Comparison of ENCODE assay signal across 28 cellular contexts in genomic region chr22:19404676-19405075, GRCh38. TPM values are rescaled to one million over a fixed set of nuclear protein-coding genes. Genes with fewer than 3 reads are reported as not detected.
A peak's percentile ranks its signal among the peaks of the same experiment; 100 is the strongest.
DNase-seq lines count a peak whose midpoint lies in the region; ATAC-seq, FAIRE-seq and TF ChIP-seq lines count a peak whose summit lies in the region.
"Had no signal": no experiment of that assay in that cellular context is flagged by ENCODE, and none has a peak within 500 bp of the region (broad histone marks: within the 10 kb centered on the region; RNA-seq: fewer than 3 reads in every experiment).

No MANE protein-coding gene starts in this region.

- H3K36me3 ChIP-seq in mammary epithelial cell (ENCODE audit: insufficient read depth, low read length): peaks cover 23% of the 10 kb centered on the region
- H3K36me3 ChIP-seq in bronchial epithelial cell (ENCODE audit: control insufficient read depth, insufficient read depth, low read length): peaks cover 17% of the 10 kb centered on the region
- H3K36me3 ChIP-seq in CD4-positive, alpha-beta memory T cell (ENCODE audit: insufficient read depth, low read length): peaks cover 47% of the 10 kb centered on the region

- H3K9me3 Mint-ChIP-seq in MCF 10A (ENCODE audit: unreplicated experiment): no peaks in the 10 kb centered on the region
- H3K9me3 Mint-ChIP-seq in natural killer cell treated with Interleukin-12 subunit alpha and Interleukin-12 subunit beta and Interleukin-15 and Interleukin-18, amount 100 ng/mL, for 72 hours: no peaks in the 10 kb centered on the region
- H3K9me3 Mint-ChIP-seq in CD4-positive, alpha-beta memory T cell: peaks cover 0 to 1% (median 0%) of the 10 kb centered on the region in 8 donors
- H3K9me3 Mint-ChIP-seq: CD8-positive, alpha-beta T cell; HFFc6 had no signal

- no peak for ATAC-seq in natural killer cell treated with Interleukin-12 subunit alpha and Interleukin-12 subunit beta and Interleukin-15 and Interleukin-18, amount 100 ng/mL, for 72 hours
- ATAC-seq in GM21360 (IDR thresholded peaks at IDR 0.05; ENCODE audit: unreplicated experiment): no peak
- ATAC-seq: CD8-positive, alpha-beta T cell; Right ventricle myocardium inferior had no signal

- H3K4me2 ChIP-seq in mammary epithelial cell (ENCODE audit: insufficient read depth, low read depth, low read length): no peak overlapping the region
- H3K4me2 ChIP-seq: PC-9 had no signal

- H3K4me1 ChIP-seq in mammary epithelial cell (ENCODE audit: insufficient read depth, low read length): no peaks in the 10 kb centered on the region
- H3K4me1 ChIP-seq in CD4-positive, alpha-beta memory T cell (ENCODE audit: insufficient read depth, low read length): no peaks in the 10 kb centered on the region
- H3K4me1 ChIP-seq: Caco-2, HAP-1, SJCRH30 had no signal

- POLR2A ChIA-PET in MCF 10A (lab: Yijun Ruan, JAX): interaction anchor here (1.4 kb wide), 1 partner anchor 225 kb away, joined by 4 read pairs; no protein-coding TSS in a partner anchor
- POLR2A ChIA-PET in CD4-positive, alpha-beta memory T cell (lab: Charles Lee; ENCODE audit: partially characterized antibody): interaction anchor here (0.8 to 0.9 kb wide), 2 partner anchors 27 to 29 kb away, joined by 3 read pairs; partner anchors contain the start of gene HIRA

- in situ Hi-C loops in mammary epithelial cell (cut with MboI; ENCODE audit: low sequenced_read_pairs in 2 of 2): no loop called here

- H3K27ac Mint-ChIP-seq in MCF 10A (ENCODE audit: low read depth, unreplicated experiment): peak overlapping the region; percentile 74
- H3K27ac Mint-ChIP-seq in natural killer cell treated with Interleukin-12 subunit alpha and Interleukin-12 subunit beta and Interleukin-15 and Interleukin-18, amount 100 ng/mL, for 72 hours: peak overlapping the region; percentile 12 to 22
- H3K27ac Mint-ChIP-seq in CD4-positive, alpha-beta memory T cell: peak overlapping the region in 2 of 7 donors; percentile 44 to 50
- H3K27ac Mint-ChIP-seq: CD8-positive, alpha-beta T cell; HFFc6 had no signal

- H3K4me1 Mint-ChIP-seq in MCF 10A (ENCODE audit: insufficient read depth, unreplicated experiment): no peaks in the 10 kb centered on the region
- H3K4me1 Mint-ChIP-seq in natural killer cell treated with Interleukin-12 subunit alpha and Interleukin-12 subunit beta and Interleukin-15 and Interleukin-18, amount 100 ng/mL, for 72 hours (ENCODE audit: low read depth in 2 of 2): peaks cover 11 to 19% of the 10 kb centered on the region in 2 donors
- H3K4me1 Mint-ChIP-seq in CD4-positive, alpha-beta memory T cell: peaks cover 0 to 2% (median under 1%) of the 10 kb centered on the region in 4 donors

- no peak overlapping the region for H3K4me3 Mint-ChIP-seq in MCF 10A (ENCODE audit: unreplicated experiment)
- no peak overlapping the region for H3K4me3 Mint-ChIP-seq in natural killer cell treated with Interleukin-12 subunit alpha and Interleukin-12 subunit beta and Interleukin-15 and Interleukin-18, amount 100 ng/mL, for 72 hours
- H3K4me3 Mint-ChIP-seq in CD4-positive, alpha-beta memory T cell: no peak overlapping the region
- H3K4me3 Mint-ChIP-seq: CD8-positive, alpha-beta T cell; HFFc6 had no signal

- peak; percentile 86 for FAIRE-seq in bronchial epithelial cell (lab: Jason Lieb, UNC)
- FAIRE-seq: G401.6, HTR-8/SVneo had no signal

- H3K27ac ChIP-seq in mammary epithelial cell (ENCODE audit: insufficient read depth, low read depth, low read length): no peak overlapping the region
- H3K27ac ChIP-seq in CD4-positive, alpha-beta memory T cell (ENCODE audit: low read depth, low read length): no peak overlapping the region
- H3K27ac ChIP-seq: PC-9, SJCRH30 had no signal

- DNase-seq in MCF 10A (ENCODE audit: unreplicated experiment): no peak
- no peak for DNase-seq in mammary epithelial cell
- DNase-seq in bronchial epithelial cell (ENCODE audit: low read depth): no peak
- DNase-seq in natural killer cell treated with Interleukin-12 subunit alpha and Interleukin-12 subunit beta and Interleukin-15 and Interleukin-18, amount 100 ng/mL, for 72 hours (ENCODE audit: low spot score): no peak
- no peak for DNase-seq in CD4-positive, alpha-beta memory T cell
- no peak for DNase-seq in NCI-H2107 treated with DMSO at 0.1 percent for 48 hours (lab: John Stamatoyannopoulos, UW; ENCODE audit: unreplicated experiment)
- DNase-seq: C1 segment of cervical spinal cord; Caco-2; CD8-positive, alpha-beta T cell; GOT3; HFFc6; KBM-7; MG63; NCI-H1105 treated with DMSO at 0.1 percent for 48 hours; NCI-H146; NCI-H1930; NCI-H2107; NCI-H446 treated with DMSO at 0.1 percent for 48 hours; NCI-H526; NCI-H82; NK-92 treated with Interleukin-12 subunit alpha and Interleukin-12 subunit beta, amount 100 ng/mL, for 24 hours; PC-9; SJCRH30 had no signal

- CTCF ChIA-PET in MCF 10A (lab: Yijun Ruan, JAX): interaction anchor here (0.6 kb wide), 1 partner anchor 549 kb away, joined by 4 read pairs; no protein-coding TSS in a partner anchor
- CTCF ChIA-PET in mammary epithelial cell (lab: Charles Lee; ENCODE audit: low non-redundant PET): no interaction called here
- CTCF ChIA-PET in CD4-positive, alpha-beta memory T cell (lab: Charles Lee; ENCODE audit: partially characterized antibody): interaction anchor here (1.4 kb wide), 1 partner anchor 9 kb away, joined by 3 read pairs; no protein-coding TSS in a partner anchor

- H3K36me3 Mint-ChIP-seq in MCF 10A (ENCODE audit: insufficient read depth, unreplicated experiment): peaks cover 65% of the 10 kb centered on the region
- peaks cover 24% of the 10 kb centered on the region for H3K36me3 Mint-ChIP-seq in natural killer cell treated with Interleukin-12 subunit alpha and Interleukin-12 subunit beta and Interleukin-15 and Interleukin-18, amount 100 ng/mL, for 72 hours
- peaks cover 68 to 77% of the 10 kb centered on the region in 2 donors for H3K36me3 Mint-ChIP-seq in CD4-positive, alpha-beta memory T cell

- dilution Hi-C loops in mammary epithelial cell (cut with HindIII; ENCODE audit: low sequenced_read_pairs): no loop called here

- H2AFZ ChIP-seq in mammary epithelial cell (ENCODE audit: low read depth, low read length): no peak overlapping the region
- H2AFZ ChIP-seq: PC-9 had no signal

- 78% methylated on average over 3 of the region's 3 CpGs for WGBS in mammary epithelial cell (ENCODE audit: low coverage, missing lambda C conversion rate)

- no peaks in the 10 kb centered on the region for H4K20me1 ChIP-seq in mammary epithelial cell (ENCODE audit: insufficient read depth, low read length)

- intact Hi-C loops in MCF 10A (cut with micrococcal nuclease) (no loop called here), mammary epithelial cell (cut with micrococcal nuclease) (no loop called here)
- intact Hi-C loops in CD4-positive, alpha-beta memory T cell (cut with micrococcal nuclease): no loop called here

- no peak overlapping the region for H3K9ac ChIP-seq in mammary epithelial cell (ENCODE audit: insufficient read depth, low read length)

- H3K9me3 ChIP-seq in mammary epithelial cell (replicated peaks; ENCODE audit: insufficient read depth, low read length): no peaks in the 10 kb centered on the region
- H3K9me3 ChIP-seq in CD4-positive, alpha-beta memory T cell (ENCODE audit: control insufficient read depth in 1 of 2, low read length in 2 of 2): no peaks in the 10 kb centered on the region
- H3K9me3 ChIP-seq: Caco-2, HAP-1, MG63, SJCRH30 had no signal

- H3K79me2 ChIP-seq in mammary epithelial cell (ENCODE audit: insufficient read depth, low read length): peaks cover 1% of the 10 kb centered on the region

- H3K4me3 ChIP-seq in mammary epithelial cell (replicated peaks in 1 of 3; ENCODE audit: insufficient read depth in 1 of 3, low read depth in 2 of 3, low read length in 3 of 3) (no peak overlapping the region), bronchial epithelial cell (ENCODE audit: low read depth, low read length) (no peak overlapping the region)
- H3K4me3 ChIP-seq in CD4-positive, alpha-beta memory T cell (ENCODE audit: low read length in 2 of 2): no peak overlapping the region
- H3K4me3 ChIP-seq: HAP-1, MG63, PC-9, SJCRH30 had no signal

- no peak for TF ChIP-seq CTCF in MCF 10A (IDR thresholded peaks at IDR 0.05; ENCODE audit: unreplicated experiment)
- TF ChIP-seq CTCF in mammary epithelial cell (conservative IDR thresholded peaks at IDR 0.05 in 1 of 2, IDR thresholded peaks at IDR 0.05 in 1 of 2; ENCODE audit: extremely low read depth in 1 of 2, insufficient read depth in 1 of 2, low read depth in 1 of 2, low read length in 2 of 2): no peak
- TF ChIP-seq CTCF in bronchial epithelial cell (IDR thresholded peaks at IDR 0.05; ENCODE audit: insufficient read depth, low read length, severe bottlenecking): no peak

- BruUV-seq in MCF 10A (replicated peaks; lab: Mats Ljungman, UMichigan) (no TSS peak), mammary epithelial cell (replicated peaks; lab: Mats Ljungman, UMichigan) (no TSS peak)

- H3K27me3 Mint-ChIP-seq in MCF 10A (ENCODE audit: insufficient read depth, unreplicated experiment): no peaks in the 10 kb centered on the region
- H3K27me3 Mint-ChIP-seq in natural killer cell treated with Interleukin-12 subunit alpha and Interleukin-12 subunit beta and Interleukin-15 and Interleukin-18, amount 100 ng/mL, for 72 hours: no peaks in the 10 kb centered on the region
- H3K27me3 Mint-ChIP-seq in CD4-positive, alpha-beta memory T cell: no peaks in the 10 kb centered on the region

- H3K27me3 ChIP-seq in mammary epithelial cell (ENCODE audit: insufficient read depth, low read length): no peaks in the 10 kb centered on the region
- H3K27me3 ChIP-seq in bronchial epithelial cell (ENCODE audit: control insufficient read depth, insufficient read depth, low read length): no peaks in the 10 kb centered on the region
- H3K27me3 ChIP-seq in CD4-positive, alpha-beta memory T cell (ENCODE audit: insufficient read depth, low read length): no peaks in the 10 kb centered on the region
- H3K27me3 ChIP-seq: MG63, SJCRH30 had no signal

RNA-seq across cellular contexts. Expression of gene HIRA, which starts 26.9 kb away (rescaled TPM):
- total RNA-seq in MCF 10A (2022): 22.0 and 24.3 TPM in 2 replicates
- 10 to 100 TPM; 18.2 to 27.3 TPM for total RNA-seq in mammary epithelial cell
- polyA plus RNA-seq in mammary epithelial cell: 21.0 TPM
- 73.5 TPM for polyA minus RNA-seq in mammary epithelial cell
- total RNA-seq in bronchial epithelial cell: 20.6 and 22.4 TPM in 2 replicates
- total RNA-seq in natural killer cell treated with Interleukin-12 subunit alpha and Interleukin-12 subunit beta and Interleukin-15 and Interleukin-18, amount 100 ng/mL, for 72 hours: 10 to 100 TPM; 40.5 to 62.7 TPM
- 10 to 100 TPM; 27.3 to 30.8 TPM for total RNA-seq in CD4-positive, alpha-beta memory T cell
- 1 to 10 TPM; 1.4 to 7.9 TPM for polyA plus RNA-seq in CD4-positive, alpha-beta memory T cell

RNA-seq across cellular contexts. Expression of gene MRPL40, which starts 27.7 kb away (rescaled TPM):
- total RNA-seq in MCF 10A (2022) (51.9 and 66.7 TPM in 2 replicates), mammary epithelial cell (10 to 100 TPM; 22.8 to 40.0 TPM), bronchial epithelial cell (60.8 and 61.7 TPM in 2 replicates)
- polyA plus RNA-seq in mammary epithelial cell: 34.8 TPM
- polyA minus RNA-seq in mammary epithelial cell: 15.5 TPM
- 10 to 100 TPM; 14.3 to 21.3 TPM for total RNA-seq in natural killer cell treated with Interleukin-12 subunit alpha and Interleukin-12 subunit beta and Interleukin-15 and Interleukin-18, amount 100 ng/mL, for 72 hours
- total RNA-seq in CD4-positive, alpha-beta memory T cell: 10 to 100 TPM; 16.2 to 16.8 TPM
- polyA plus RNA-seq in CD4-positive, alpha-beta memory T cell: 10 to 100 TPM; 56.1 to 79.3 TPM

RNA-seq across cellular contexts. Expression of gene C22orf39, which starts 42.8 kb away (rescaled TPM):
- 19.1 and 22.2 TPM in 2 replicates for total RNA-seq in MCF 10A (2022)
- 10 to 100 TPM; 12.2 to 14.7 TPM for total RNA-seq in mammary epithelial cell
- polyA plus RNA-seq in mammary epithelial cell: 8.7 TPM
- polyA minus RNA-seq in mammary epithelial cell: 7.6 TPM
- total RNA-seq in bronchial epithelial cell: 25.3 and 38.9 TPM in 2 replicates
- total RNA-seq in natural killer cell treated with Interleukin-12 subunit alpha and Interleukin-12 subunit beta and Interleukin-15 and Interleukin-18, amount 100 ng/mL, for 72 hours: 10 to 100 TPM; 27.6 to 36.8 TPM
- total RNA-seq in CD4-positive, alpha-beta memory T cell: 10 to 100 TPM; 40.5 TPM
- 10 to 100 TPM; 57.3 to 58.3 TPM for polyA plus RNA-seq in CD4-positive, alpha-beta memory T cell
